ENCODE assay signal across 9 cellular contexts in the genomic region with DNA sequence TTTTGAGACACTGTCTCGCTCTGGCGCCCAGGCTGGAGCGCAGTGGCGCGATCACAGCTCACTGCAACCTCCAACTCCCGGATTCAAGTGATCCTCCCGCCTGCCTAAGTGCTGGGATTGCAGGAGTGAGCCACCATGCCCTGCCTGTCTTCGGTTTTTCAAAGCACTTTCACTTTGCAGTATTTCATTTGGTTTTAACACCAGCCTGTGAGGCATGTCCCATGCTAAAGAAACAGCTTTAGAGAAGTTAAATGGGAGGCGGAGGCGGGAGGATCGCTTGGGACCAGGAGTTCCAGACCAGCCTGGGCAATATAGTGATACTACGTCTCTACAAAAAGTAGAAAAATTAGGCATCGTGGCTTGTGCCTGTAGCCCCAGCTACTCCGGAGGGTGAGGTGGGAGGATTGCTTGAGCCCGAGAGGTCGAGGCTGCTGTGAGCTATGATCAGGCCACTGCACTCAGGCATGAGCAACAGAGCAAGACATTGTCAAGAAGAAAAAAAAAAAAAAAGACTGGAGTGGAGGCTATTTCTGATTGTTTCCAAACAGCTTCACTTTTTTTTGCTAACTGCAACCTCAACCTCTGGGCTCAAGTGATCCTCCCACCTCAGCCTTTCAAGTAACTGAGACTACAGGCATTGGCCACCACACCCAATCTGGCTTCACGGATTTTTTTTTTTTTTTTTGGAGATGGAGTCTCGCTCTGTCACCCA. TPM values are rescaled to one million over a fixed set of nuclear protein-coding genes. Genes with fewer than 3 reads are reported as not detected.
DNase-seq lines count a peak whose midpoint lies in the region; ATAC-seq, FAIRE-seq and TF ChIP-seq lines count a peak whose summit lies in the region.
"Had no signal": no experiment of that assay in that cellular context is flagged by ENCODE, and none has a peak within 500 bp of the region (broad histone marks: within the 10 kb centered on the region; RNA-seq: fewer than 3 reads in every experiment).

No MANE protein-coding gene starts in this region.

- peak in 1 of 2 donors; percentile 34 for DNase-seq in cardiac muscle cell (ENCODE audit: low read depth in 1 of 2, low spot score in 1 of 2)
- no peak for DNase-seq in left cardiac atrium
- no peak for DNase-seq in WERI-Rb-1
- DNase-seq in foreskin fibroblast = peak in 1 of 2 donors; percentile 36
- DNase-seq in GM12892 (ENCODE audit: insufficient read length) = no peak
- no peak for DNase-seq in NCI-H1105 treated with DMSO at 0.1 percent for 48 hours (lab: John Stamatoyannopoulos, UW)
- DNase-seq in urothelium cell line (ENCODE audit: low spot score) = no peak

- intact Hi-C loops in left cardiac atrium (cut with DNase I) = no loop called here

- H3K27ac ChIP-seq in cardiac muscle cell = peak overlapping the region; percentile 92
- peak overlapping the region; percentile 95 for H3K27ac ChIP-seq in WERI-Rb-1
- H3K27ac ChIP-seq in skeletal muscle tissue (ENCODE audit: low read depth, low read length) = peak overlapping the region; percentile 97

- H3K9me3 ChIP-seq in cardiac muscle cell (ENCODE audit: low read depth) = no peaks in the 10 kb centered on the region
- no peaks in the 10 kb centered on the region for H3K9me3 ChIP-seq in WERI-Rb-1 (ENCODE audit: severe bottlenecking)
- no peaks in the 10 kb centered on the region for H3K9me3 ChIP-seq in skeletal muscle tissue (ENCODE audit: control insufficient read depth in 3 of 3, low read length in 3 of 3)

- TF ChIP-seq CTCF in cardiac muscle cell (IDR thresholded peaks at IDR 0.05; ENCODE audit: low read depth, low read length) (no peak), WERI-Rb-1 (IDR thresholded peaks at IDR 0.05; ENCODE audit: low read depth, low read length) (no peak), foreskin fibroblast (IDR thresholded peaks at IDR 0.05; ENCODE audit: low read depth, low read length) (no peak)

- H3K9ac ChIP-seq in skeletal muscle tissue (ENCODE audit: low read depth in 1 of 3, low read length in 3 of 3) = peak overlapping the region; percentile 86 to 96 (median 92)

- H3K36me3 ChIP-seq in cardiac muscle cell = peaks cover 22% of the 10 kb centered on the region
- H3K36me3 ChIP-seq in WERI-Rb-1 = peaks cover 68% of the 10 kb centered on the region
- peaks cover 17 to 30% (median 23%) of the 10 kb centered on the region in 3 donors for H3K36me3 ChIP-seq in skeletal muscle tissue (ENCODE audit: control insufficient read depth in 3 of 3, insufficient read depth in 3 of 3, low read length in 3 of 3)

- no peaks in the 10 kb centered on the region for H3K27me3 ChIP-seq in cardiac muscle cell
- H3K27me3 ChIP-seq in WERI-Rb-1 (ENCODE audit: insufficient read depth, low read depth, severe bottlenecking) = no peaks in the 10 kb centered on the region
- H3K27me3 ChIP-seq in skeletal muscle tissue (ENCODE audit: control insufficient read depth in 3 of 3, insufficient read depth in 3 of 3, low read length in 3 of 3) = no peaks in the 10 kb centered on the region

- no peak for TF ChIP-seq POLR2A in GM12892 (IDR thresholded peaks at IDR 0.05; ENCODE audit: low read depth, low read length)

- no peak for ATAC-seq in left cardiac atrium

- peak overlapping the region; percentile 91 for H3K4me3 ChIP-seq in cardiac muscle cell
- peak overlapping the region; percentile 94 for H3K4me3 ChIP-seq in WERI-Rb-1 (ENCODE audit: low read depth, low read length)
- H3K4me3 ChIP-seq in foreskin fibroblast (ENCODE audit: low read depth in 1 of 2, low read length in 2 of 2) = peak overlapping the region; percentile 73 to 92
- H3K4me3 ChIP-seq in skeletal muscle tissue (ENCODE audit: low read length in 3 of 3) = peak overlapping the region; percentile 78 to 91 (median 90)

- peaks cover 19% of the 10 kb centered on the region for H3K4me1 ChIP-seq in cardiac muscle cell (ENCODE audit: low read depth)
- H3K4me1 ChIP-seq in skeletal muscle tissue (ENCODE audit: control insufficient read depth in 3 of 3, insufficient read depth in 3 of 3, low read length in 3 of 3) = peaks cover 30 to 44% (median 42%) of the 10 kb centered on the region in 3 donors

- FAIRE-seq in GM12892 (lab: Jason Lieb, UNC) = no peak
- no peak for FAIRE-seq in urothelium cell line (lab: Jason Lieb, UNC)
- FAIRE-seq: islet of Langerhans had no signal

RNA-seq across cellular contexts. Expression of a gene that starts 1.3 kb away (rescaled TPM):
- total RNA-seq in cardiac muscle cell (47.6 and 62.0 TPM in 2 replicates), left cardiac atrium (10 to 100 TPM; 22.0 to 25.7 TPM), skeletal muscle tissue (19.3 TPM)
- polyA plus RNA-seq in cardiac muscle cell = 77.9 and 83.0 TPM in 2 replicates
- polyA plus RNA-seq in GM12892 (2012; ENCODE audit: missing spikeins) = 40.1 TPM

RNA-seq across cellular contexts. Expression of a gene that starts 1.5 kb away (rescaled TPM):
- 23.5 and 25.1 TPM in 2 replicates for total RNA-seq in cardiac muscle cell
- polyA plus RNA-seq in cardiac muscle cell = 25.3 and 33.6 TPM in 2 replicates
- total RNA-seq in left cardiac atrium = 10 to 100 TPM; 44.9 to 55.3 TPM
- 6.8 TPM for total RNA-seq in skeletal muscle tissue
- 23.8 TPM for polyA plus RNA-seq in GM12892 (2012; ENCODE audit: missing spikeins)

RNA-seq across cellular contexts. Expression of a gene that starts 9.2 kb away (rescaled TPM):
- total RNA-seq in cardiac muscle cell (398 and 520 TPM in 2 replicates), left cardiac atrium (100 to 1,000 TPM in 1 of 2 donors, 10 to 100 TPM in 1; 78.1 to 108 TPM), skeletal muscle tissue (52.2 TPM)
- 217 and 265 TPM in 2 replicates for polyA plus RNA-seq in cardiac muscle cell
- 250 TPM for polyA plus RNA-seq in GM12892 (2012; ENCODE audit: missing spikeins)

RNA-seq across cellular contexts. Expression of a gene that starts 10.0 kb away (rescaled TPM):
- total RNA-seq in cardiac muscle cell = 45.8 and 69.2 TPM in 2 replicates
- polyA plus RNA-seq in cardiac muscle cell = 55.6 and 68.1 TPM in 2 replicates
- 10 to 100 TPM; 23.0 to 28.0 TPM for total RNA-seq in left cardiac atrium
- total RNA-seq in skeletal muscle tissue = 76.7 TPM
- 10.9 TPM for polyA plus RNA-seq in GM12892 (2012; ENCODE audit: missing spikeins)

RNA-seq across cellular contexts. Expression of a gene that starts 17.1 kb away (rescaled TPM):
- 101 and 123 TPM in 2 replicates for total RNA-seq in cardiac muscle cell
- 164 and 178 TPM in 2 replicates for polyA plus RNA-seq in cardiac muscle cell
- 100 to 1,000 TPM; 394 to 506 TPM for total RNA-seq in left cardiac atrium
- total RNA-seq in skeletal muscle tissue = 75.7 TPM
- 1.00 TPM for polyA plus RNA-seq in GM12892 (2012; ENCODE audit: missing spikeins)
